ENCODE assay signal across 8 cellular contexts in the genomic region with DNA sequence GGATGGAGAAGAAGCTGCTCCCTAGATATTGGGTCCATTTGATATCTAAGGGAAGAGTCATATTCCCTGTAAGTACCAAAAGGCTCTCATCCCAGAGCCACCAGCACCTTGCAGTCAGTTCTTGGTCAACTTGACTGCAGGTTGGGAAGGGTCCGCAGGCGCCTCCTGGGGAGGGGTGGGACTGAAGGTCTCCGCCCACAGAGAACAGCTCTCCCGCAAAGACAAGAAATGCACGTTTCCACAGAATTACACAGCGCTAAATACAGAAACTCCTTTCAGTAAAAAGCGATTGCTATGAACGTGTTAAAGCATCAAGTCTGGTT. TPM values are rescaled to one million over a fixed set of nuclear protein-coding genes. Genes with fewer than 3 reads are reported as not detected.
DNase-seq lines count a peak whose midpoint lies in the region; ATAC-seq and TF ChIP-seq lines count a peak whose summit lies in the region.

No MANE protein-coding gene starts in this region.

- POLR2A ChIA-PET in Panc1 (lab: Charles Lee): no interaction called here

- peak overlapping the region; percentile 95 for H3K4me3 Mint-ChIP-seq in Calu3 (ENCODE audit: low read depth, unreplicated experiment)

- H3K4me3 ChIP-seq in Panc1 (ENCODE audit: low read depth in 2 of 2, low read length in 2 of 2) (peak overlapping the region; percentile 65 to 82), esophagus (ENCODE audit: low read depth in 1 of 2, low read length in 2 of 2) (peak overlapping the region; percentile 54 to 58), parathyroid adenoma (ENCODE audit: low read depth, low read length) (peak overlapping the region; percentile 47)

- peaks cover 11% of the 10 kb centered on the region for H3K4me1 ChIP-seq in Panc1 (ENCODE audit: control insufficient read depth, insufficient read depth, low read length)
- H3K4me1 ChIP-seq in esophagus (ENCODE audit: control insufficient read depth in 2 of 2, insufficient read depth in 2 of 2, low read length in 1 of 2): no peaks in the 10 kb centered on the region
- H3K4me1 ChIP-seq in parathyroid adenoma: peaks cover 7% of the 10 kb centered on the region

- TF ChIP-seq CTCF in Calu3 (IDR thresholded peaks at IDR 0.05; ENCODE audit: unreplicated experiment) (no peak), Panc1 (IDR thresholded peaks at IDR 0.05) (no peak), parathyroid adenoma (IDR thresholded peaks at IDR 0.05) (no peak)

- H3K9me3 ChIP-seq in Panc1 (ENCODE audit: control insufficient read depth, insufficient read depth, low read depth, low read length): no peaks in the 10 kb centered on the region
- H3K9me3 ChIP-seq in esophagus (ENCODE audit: control insufficient read depth in 2 of 2, insufficient read depth in 1 of 2, low read depth in 1 of 2, low read length in 1 of 2): no peaks in the 10 kb centered on the region
- no peaks in the 10 kb centered on the region for H3K9me3 ChIP-seq in parathyroid adenoma (ENCODE audit: control insufficient read depth, low read length)

- H3K27ac ChIP-seq in Panc1 (ENCODE audit: low read length) (peak overlapping the region; percentile 89), esophagus (ENCODE audit: low read depth in 2 of 2, low read length in 1 of 2) (peak overlapping the region; percentile 97), parathyroid adenoma (peak overlapping the region; percentile 81)

- intact Hi-C loops in Calu3 (cut with micrococcal nuclease; ENCODE audit: unreplicated experiment) (loop anchor here (5.0 kb wide), 1 partner anchor 81 kb away; no protein-coding TSS in a partner anchor), Panc1 (cut with micrococcal nuclease; ENCODE audit: unreplicated experiment) (no loop called here)

- CTCF ChIA-PET in Calu3 (lab: Charles Lee): interaction anchor here (0.5 to 4.1 kb wide), 5 partner anchors 8 to 99 kb away, joined by 3 to 37 read pairs (median 8); a partner anchor contains a TSS
- CTCF ChIA-PET in Panc1 (lab: Charles Lee): interaction anchor here (0.6 to 1.2 kb wide), 3 partner anchors 14 to 492 kb away, joined by 3 to 6 read pairs (median 4); no protein-coding TSS in a partner anchor

- no peak for ATAC-seq in Panc1
- no peak for ATAC-seq in HG03025 (IDR thresholded peaks at IDR 0.05; ENCODE audit: low FRiP score, unreplicated experiment)
- no peak for ATAC-seq in HG03139 (IDR thresholded peaks at IDR 0.05; ENCODE audit: unreplicated experiment)
- no peak for ATAC-seq in HG03442 (IDR thresholded peaks at IDR 0.05; ENCODE audit: unreplicated experiment)

- H3K79me2 ChIP-seq in parathyroid adenoma: peaks cover 20% of the 10 kb centered on the region

- BruUV-seq in Calu3 (replicated peaks; lab: Mats Ljungman, UMichigan) (no TSS peak), Panc1 (replicated peaks; lab: Mats Ljungman, UMichigan) (no TSS peak)

- no peaks in the 10 kb centered on the region for H3K27me3 Mint-ChIP-seq in Calu3 (ENCODE audit: unreplicated experiment)

- no peaks in the 10 kb centered on the region for H3K9me3 Mint-ChIP-seq in Calu3 (ENCODE audit: low read depth, unreplicated experiment)

- 3% methylated on average over 8 of the region's 8 CpGs for WGBS in esophagus, 2 donors

- peaks cover 20% of the 10 kb centered on the region for H3K4me1 Mint-ChIP-seq in Calu3 (ENCODE audit: low read depth, unreplicated experiment)

- H3K36me3 ChIP-seq in Panc1 (ENCODE audit: control insufficient read depth, insufficient read depth, low read length) (peaks cover 5% of the 10 kb centered on the region; the same call in 1 of the 2 replicates), esophagus (ENCODE audit: control insufficient read depth in 2 of 2, insufficient read depth in 2 of 2, low read length in 1 of 2) (no peaks in the 10 kb centered on the region), parathyroid adenoma (ENCODE audit: control insufficient read depth, insufficient read depth, low read length) (no peaks in the 10 kb centered on the region)

- peak overlapping the region; percentile 93 for H3K27ac Mint-ChIP-seq in Calu3 (ENCODE audit: unreplicated experiment)

- no peaks in the 10 kb centered on the region for H3K27me3 ChIP-seq in Panc1 (ENCODE audit: control insufficient read depth, insufficient read depth, low read length)
- no peaks in the 10 kb centered on the region for H3K27me3 ChIP-seq in esophagus (ENCODE audit: control insufficient read depth in 1 of 2, insufficient read depth in 2 of 2, low read length in 2 of 2)
- no peaks in the 10 kb centered on the region for H3K27me3 ChIP-seq in parathyroid adenoma (ENCODE audit: control insufficient read depth, insufficient read depth, low read length)

- H2AFZ ChIP-seq in parathyroid adenoma: peak overlapping the region; percentile 89

- no peak for DNase-seq in Calu3
- no peak for DNase-seq in Panc1 (ENCODE audit: low read depth, low spot score)
- DNase-seq in NCI-H1105 (lab: John Stamatoyannopoulos, UW): no peak

- no peak overlapping the region for H3K9ac ChIP-seq in parathyroid adenoma

- in situ Hi-C loops in Panc1 (cut with HindIII; ENCODE audit: low pct_unique_long_range_greater_than_20kb, low sequenced_read_pairs): no loop called here

- H3K4me2 ChIP-seq in parathyroid adenoma (ENCODE audit: low read length): peak overlapping the region; percentile 73

- peaks cover 42% of the 10 kb centered on the region for H3K36me3 Mint-ChIP-seq in Calu3 (ENCODE audit: insufficient read depth, unreplicated experiment)

RNA-seq across cellular contexts. Expression of a gene that starts 0.9 kb away (rescaled TPM):
- total RNA-seq in Calu3 (2022): 50.9 and 52.1 TPM in 2 replicates
- total RNA-seq in Panc1 (2021; ENCODE audit: unreplicated experiment): 33.1 TPM
- 25.5 TPM for polyA plus RNA-seq in Panc1 (2012; ENCODE audit: insufficient read length)
- polyA plus RNA-seq in esophagus: 10 to 100 TPM; 16.9 to 21.3 TPM

RNA-seq across cellular contexts. Expression of a gene that starts 32.8 kb away (rescaled TPM):
- total RNA-seq in Calu3 (2022) (59.0 and 71.6 TPM in 2 replicates), Panc1 (2021; ENCODE audit: unreplicated experiment) (82.2 TPM)
- polyA plus RNA-seq in Panc1 (2012; ENCODE audit: insufficient read length): 49.8 TPM
- polyA plus RNA-seq in esophagus: 10 to 100 TPM; 12.7 to 14.9 TPM
